In the genomic region with DNA sequence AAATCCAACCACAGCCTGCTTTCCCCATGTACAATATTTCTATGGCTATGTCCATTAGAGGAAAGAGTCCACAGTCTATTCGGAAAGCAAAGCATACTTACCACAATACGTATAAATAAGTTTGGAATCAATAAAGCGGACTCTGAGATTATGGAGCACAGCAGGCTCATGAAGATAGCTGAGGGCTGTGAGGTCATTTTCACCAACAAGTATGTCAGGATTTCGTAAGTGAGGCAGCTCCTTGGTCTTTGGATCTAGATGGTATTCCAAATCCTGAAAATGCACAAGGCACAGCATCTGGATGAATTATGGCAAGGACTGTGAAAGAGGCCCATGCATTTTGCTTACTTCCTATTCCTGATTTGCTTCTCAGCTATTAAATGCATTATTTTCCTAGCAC, we compare ENCODE assay signal across 8 cellular contexts.
"Had no signal": no experiment of that assay in that cellular context is flagged by ENCODE, and none has a peak within 500 bp of the region (broad histone marks: within the 10 kb centered on the region; RNA-seq: fewer than 3 reads in every experiment).

No MANE protein-coding gene starts in this region.

- DNase-seq: activated CD4-positive, alpha-beta T cell treated with anti-CD3 and anti-CD28 coated beads for 1 hour; central memory CD4-positive, alpha-beta T cell; effector CD8-positive, alpha-beta T cell; glutamatergic neuron; stimulated activated naive CD4-positive, alpha-beta T cell treated with Interleukin-2 at 50 U/mL for 16 hours; T-helper 9 cell; trophoblast cell had no signal

- H3K4me3 ChIP-seq: coronary artery had no signal

- H3K27ac ChIP-seq: coronary artery had no signal
